8 cellular contexts compared by ENCODE assay signal in genomic region chr10:17454181-17454800, GRCh38. TPM values are rescaled to one million over a fixed set of nuclear protein-coding genes. Genes with fewer than 3 reads are reported as not detected.
DNase-seq lines count a peak whose midpoint lies in the region; TF ChIP-seq lines count a peak whose summit lies in the region.

TSS of gene ST8SIA6 (minus strand) at chr10:17454595. CDS start at chr10:17454255, 340 bp downstream.

- CTCF ChIA-PET in GM10248 (lab: Yijun Ruan, JAX): interaction anchor here (1.4 kb wide), 1 partner anchor 15 kb away, joined by 3 read pairs; no protein-coding TSS in a partner anchor

- no peak within 1 kb of the TSS for H3K27ac ChIP-seq in SK-N-MC
- H3K27ac ChIP-seq in skeletal muscle tissue (ENCODE audit: low read depth, low read length): no peak within 1 kb of the TSS

- peaks cover 28% of the 10 kb centered on the region for H3K27me3 ChIP-seq in iPS-15b (ENCODE audit: control insufficient read depth, insufficient read depth, low read length)
- H3K27me3 ChIP-seq in skeletal muscle tissue (ENCODE audit: control insufficient read depth in 3 of 3, insufficient read depth in 3 of 3, low read length in 3 of 3): peaks cover 5 to 21% (median 14%) of the 10 kb centered on the region in 3 donors

- POLR2A ChIA-PET in GM10248 (lab: Yijun Ruan, JAX): no interaction called here

- TF ChIP-seq CTCF in GM10248 (IDR thresholded peaks at IDR 0.05; ENCODE audit: control extremely low read depth, extremely low read depth, low read depth, missing control alignments): no peak
- no peak for TF ChIP-seq CTCF in HFF-Myc (IDR thresholded peaks at IDR 0.05; ENCODE audit: low read depth, low read length, missing control alignments)

- peaks cover 5% of the 10 kb centered on the region for H3K4me1 ChIP-seq in iPS-15b (ENCODE audit: control insufficient read depth, insufficient read depth, low read length)
- peaks cover 5 to 13% (median 7%) of the 10 kb centered on the region in 3 donors for H3K4me1 ChIP-seq in skeletal muscle tissue (ENCODE audit: control insufficient read depth in 3 of 3, insufficient read depth in 3 of 3, low read length in 3 of 3)

- DNase-seq in GM10248 (ENCODE audit: extremely low spot score) (peak; percentile 58), HFF-Myc (ENCODE audit: extremely low read depth, low read depth) (no peak), SK-N-MC (ENCODE audit: low read depth, low spot score) (no peak), amniotic stem cell (lab: John Stamatoyannopoulos, UW) (peak; percentile 11), cerebellum (ENCODE audit: low spot score) (no peak), NCI-H2107 treated with DMSO at 0.1 percent for 48 hours (lab: John Stamatoyannopoulos, UW; ENCODE audit: unreplicated experiment) (no peak)

- H3K9me3 ChIP-seq in SK-N-MC (ENCODE audit: low read depth, low read length): no peaks in the 10 kb centered on the region
- H3K9me3 ChIP-seq in iPS-15b (ENCODE audit: control insufficient read depth, insufficient read depth, low read length): no peaks in the 10 kb centered on the region
- peaks cover 0 to 5% (median 0%) of the 10 kb centered on the region in 3 donors for H3K9me3 ChIP-seq in skeletal muscle tissue (ENCODE audit: control insufficient read depth in 3 of 3, low read length in 3 of 3)

- H3K4me3 ChIP-seq in HFF-Myc (replicated peaks; ENCODE audit: low read depth, low read length) (peak within 1 kb of the TSS; percentile 33), SK-N-MC (peak within 1 kb of the TSS; percentile 72), iPS-15b (ENCODE audit: low read depth, low read length) (peak within 1 kb of the TSS; percentile 71), skeletal muscle tissue (ENCODE audit: low read length in 3 of 3) (peak within 1 kb of the TSS; percentile 50 to 56 (median 51))

- H3K9ac ChIP-seq in SK-N-MC (ENCODE audit: insufficient read length) (no peak within 1 kb of the TSS), iPS-15b (ENCODE audit: low read depth, low read length) (peak within 1 kb of the TSS; percentile 40), skeletal muscle tissue (ENCODE audit: low read depth in 1 of 3, low read length in 3 of 3) (peak within 1 kb of the TSS in 2 of 3 donors; percentile 35 to 58)

- no peaks in the 10 kb centered on the region for H3K36me3 ChIP-seq in SK-N-MC (ENCODE audit: insufficient read depth, low read length)
- no peaks in the 10 kb centered on the region for H3K36me3 ChIP-seq in iPS-15b (ENCODE audit: control insufficient read depth, insufficient read depth, low read length)
- no peaks in the 10 kb centered on the region for H3K36me3 ChIP-seq in skeletal muscle tissue (ENCODE audit: control insufficient read depth in 3 of 3, insufficient read depth in 3 of 3, low read length in 3 of 3)

RNA-seq across cellular contexts. Expression of gene ST8SIA6, which starts in this region (rescaled TPM):
- 0.52 TPM for total RNA-seq in skeletal muscle tissue
- 5.2 TPM for total RNA-seq in cerebellum

Comparison
In these comparisons a context has a peak if more than half of its experiments do, and no peak if none do; other contexts are left out.
1. DNase-seq: peak in GM10248 (single experiment) and amniotic stem cell (single experiment); none in HFF-Myc (single experiment), SK-N-MC (single experiment), cerebellum (single experiment) and NCI-H2107 treated with DMSO at 0.1 percent for 48 hours (single experiment).
2. Peak in every context shown above with its lines, with median percentiles within 50 percentile points of each other: H3K4me3 ChIP-seq.